ENCODE assay signal across 1 cellular context in the genomic region with DNA sequence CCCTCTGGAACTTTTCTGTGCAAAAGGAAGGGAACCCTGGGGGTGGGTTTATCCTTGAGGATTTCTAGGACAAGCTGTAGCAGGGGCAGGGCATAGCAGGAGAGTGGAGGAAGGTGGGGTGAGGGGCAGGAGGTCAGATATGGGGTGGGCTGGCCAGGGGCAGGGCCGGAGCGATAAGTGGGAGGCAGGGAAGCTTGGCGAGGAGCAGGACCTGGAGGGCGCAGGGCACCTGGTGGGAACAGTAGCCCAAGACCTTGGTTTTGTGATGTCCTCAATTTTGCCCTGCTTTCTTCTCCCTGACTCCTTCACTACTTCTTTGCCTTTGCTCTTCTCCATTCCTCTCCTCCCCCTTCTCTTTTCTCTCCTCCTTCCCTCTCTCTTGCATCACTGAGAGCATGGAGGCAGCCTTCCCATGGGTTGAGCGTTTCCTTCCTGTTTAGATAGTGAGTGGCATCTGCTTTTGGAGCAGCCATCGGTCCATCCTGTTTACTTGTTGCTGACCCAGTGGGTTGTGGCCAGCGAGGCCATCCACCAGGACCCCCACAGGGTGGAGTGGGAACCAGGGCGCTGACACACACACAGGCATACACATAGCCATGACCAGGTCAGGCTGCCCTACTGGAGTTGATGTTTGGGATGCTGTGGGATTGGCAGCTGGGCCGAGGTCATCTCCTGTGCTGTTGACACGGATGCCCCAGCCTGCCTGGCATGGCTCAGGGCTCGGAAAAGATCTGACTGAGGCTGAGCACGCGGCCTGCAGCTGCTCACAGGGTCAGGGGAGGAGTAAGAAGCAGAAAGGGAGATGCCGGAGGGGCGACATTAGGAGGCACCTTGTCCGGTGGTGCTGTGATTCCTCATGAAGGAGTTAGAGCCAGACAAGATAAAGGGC.
TF ChIP-seq lines count a peak whose summit lies in the region.

No MANE protein-coding gene starts in this region.

TF ChIP-seq in H1, 55 proteins besides CTCF, POLR2A, EP300 and RAD21:
- no peak for TF ChIP-seq CBX5 (IDR thresholded peaks at IDR 0.05; ENCODE audit: low read depth, low read length)
- TF ChIP-seq RNF2 (IDR thresholded peaks at IDR 0.05; ENCODE audit: borderline replicate concordance, low read depth, low read length, missing control alignments, poor library complexity, severe bottlenecking): no peak
